ENCODE assay signal across 16 cellular contexts in the genomic region with DNA sequence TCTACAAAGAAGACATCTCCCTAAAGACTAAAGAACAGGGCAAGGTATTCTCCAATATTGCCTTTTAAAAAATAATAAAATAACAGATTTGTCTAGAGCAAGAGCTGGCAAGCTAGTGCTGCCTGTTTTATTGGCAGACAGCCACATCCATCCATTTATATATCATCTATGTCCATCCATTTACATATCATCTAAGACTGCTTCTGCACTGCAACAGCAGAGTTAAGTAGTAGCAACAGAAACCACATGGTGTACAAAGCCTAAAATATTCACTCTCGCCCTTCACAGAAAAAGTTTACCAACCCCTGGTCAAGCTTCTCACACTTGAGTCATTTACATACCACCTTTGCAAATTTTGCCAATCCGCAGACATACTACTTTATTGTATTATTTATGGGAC.
DNase-seq lines count a peak whose midpoint lies in the region; ATAC-seq, FAIRE-seq and TF ChIP-seq lines count a peak whose summit lies in the region.
"Had no signal": no experiment of that assay in that cellular context is flagged by ENCODE, and none has a peak within 500 bp of the region (broad histone marks: within the 10 kb centered on the region; RNA-seq: fewer than 3 reads in every experiment).

No MANE protein-coding gene starts in this region.

- H3K4me1 ChIP-seq in HepG2 (ENCODE audit: insufficient read depth, low read length) (peaks cover 25% of the 10 kb centered on the region), right lobe of liver (peaks cover 0 to 33% (median 11%) of the 10 kb centered on the region in 4 donors)
- H3K4me1 ChIP-seq: Caco-2 had no signal

- no peaks in the 10 kb centered on the region for H3K9me3 ChIP-seq in HepG2 (ENCODE audit: low read length)
- H3K9me3 ChIP-seq in right lobe of liver, result no peaks in the 10 kb centered on the region
- H3K9me3 ChIP-seq: Caco-2 had no signal

- no peak for TF ChIP-seq EP300 in HepG2 (IDR thresholded peaks at IDR 0.05; ENCODE audit: low read depth in 2 of 2, low read length in 2 of 2)
- no peak for TF ChIP-seq EP300 in HepG2 (CRISPR knock-in tag; IDR thresholded peaks at IDR 0.05; ENCODE audit: borderline replicate concordance)

- no peak for TF ChIP-seq CTCF in activated CD8-positive, alpha-beta T cell treated with anti-CD3 and anti-CD28 coated beads for 36 hours (IDR thresholded peaks at IDR 0.05)
- no peak for TF ChIP-seq CTCF in HepG2 (CRISPR knock-in tag; IDR thresholded peaks at IDR 0.05)
- TF ChIP-seq CTCF in right lobe of liver (IDR thresholded peaks at IDR 0.05), result no peak
- no peak for TF ChIP-seq CTCF in WTC11 (IDR thresholded peaks at IDR 0.05)
- TF ChIP-seq CTCF in GM13976 (IDR thresholded peaks at IDR 0.05; ENCODE audit: borderline replicate concordance, control extremely low read depth, extremely low read depth, insufficient read depth, missing control alignments), result no peak

- H3K9ac ChIP-seq in HepG2 (ENCODE audit: insufficient read depth, low read depth, low read length), result no peak overlapping the region

- no peak for ATAC-seq in activated CD8-positive, alpha-beta T cell treated with anti-CD3 and anti-CD28 coated beads for 36 hours
- no peak for ATAC-seq in activated CD8-positive, alpha-beta T cell treated with anti-CD3 and anti-CD28 coated beads, Interleukin-2, amount 10 ng/mL, durations not matched to agents 7 days and 5 days
- no peak for ATAC-seq in HepG2
- ATAC-seq in right lobe of liver, result no peak
- no peak for ATAC-seq in WTC11
- ATAC-seq in stimulated activated naive B cell treated with anti-CD40 and anti-IgM and Interleukin-4, amounts not matched to agents 10 μg/mL and 1 μg/mL and 100 μg/mL, for 72 hours (replicated peaks), result no peak
- ATAC-seq: CD8-positive, alpha-beta T cell; GM12878; GM23338 had no signal

- POLR2A ChIA-PET in activated CD8-positive, alpha-beta T cell treated with anti-CD3 and anti-CD28 coated beads for 36 hours (lab: Charles Lee), result interaction anchor here (0.9 to 1.6 kb wide), 2 partner anchors 11 to 42 kb away, joined by 3 to 4 read pairs; no protein-coding TSS in a partner anchor
- POLR2A ChIA-PET in activated CD8-positive, alpha-beta T cell treated with anti-CD3 and anti-CD28 coated beads, Interleukin-2, amount 10 ng/mL, durations not matched to agents 7 days and 5 days (lab: Charles Lee), result no interaction called here
- POLR2A ChIA-PET in HepG2 (lab: Yijun Ruan, JAX), result no interaction called here
- POLR2A ChIA-PET in WTC11 (lab: Charles Lee), result interaction anchor here (0.6 kb wide), 1 partner anchor 169 kb away, joined by 3 read pairs; no protein-coding TSS in a partner anchor

- H3K4me3 ChIP-seq in HepG2 (replicated peaks in 1 of 3; ENCODE audit: insufficient read depth in 1 of 3, low read depth in 2 of 3, low read length in 3 of 3) (no peak overlapping the region), right lobe of liver (no peak overlapping the region)
- H3K4me3 ChIP-seq: GM12878, GM23338 had no signal

- BruUV-seq in HepG2 (replicated peaks; lab: Mats Ljungman, UMichigan), result no TSS peak

- peak overlapping the region; percentile 16 for H3K27ac Mint-ChIP-seq in activated CD8-positive, alpha-beta T cell treated with anti-CD3 and anti-CD28 coated beads for 36 hours
- H3K27ac Mint-ChIP-seq in activated CD8-positive, alpha-beta T cell treated with anti-CD3 and anti-CD28 coated beads, Interleukin-2, amount 10 ng/mL, durations not matched to agents 7 days and 5 days, result no peak overlapping the region
- peak overlapping the region; percentile 85; the same call in 1 of the 2 replicates for H3K27ac Mint-ChIP-seq in WTC11
- H3K27ac Mint-ChIP-seq in stimulated activated naive B cell treated with anti-CD40 and anti-IgM and Interleukin-4, amounts not matched to agents 10 μg/mL and 1 μg/mL and 100 μg/mL, for 72 hours, result peak overlapping the region; percentile 27
- H3K27ac Mint-ChIP-seq: CD8-positive, alpha-beta T cell; GM23338 had no signal

- no peak for TF ChIP-seq RAD21 in HepG2 (CRISPR knock-in tag; IDR thresholded peaks at IDR 0.05)

- H3K36me3 ChIP-seq in HepG2 (replicated peaks in 1 of 2; ENCODE audit: control insufficient read depth in 1 of 2, insufficient read depth in 2 of 2, low read length in 2 of 2) (peaks cover 63 to 86% of the 10 kb centered on the region in 2 experiments), right lobe of liver (peaks cover 0 to 14% (median 6%) of the 10 kb centered on the region in 4 donors)

- FAIRE-seq in HepG2 (lab: Jason Lieb, UNC), result no peak
- FAIRE-seq: GM12878 had no signal

- no peaks in the 10 kb centered on the region for H3K27me3 Mint-ChIP-seq in activated CD8-positive, alpha-beta T cell treated with anti-CD3 and anti-CD28 coated beads for 36 hours
- no peaks in the 10 kb centered on the region for H3K27me3 Mint-ChIP-seq in activated CD8-positive, alpha-beta T cell treated with anti-CD3 and anti-CD28 coated beads, Interleukin-2, amount 10 ng/mL, durations not matched to agents 7 days and 5 days (ENCODE audit: low read depth)
- no peaks in the 10 kb centered on the region for H3K27me3 Mint-ChIP-seq in WTC11 (ENCODE audit: low read depth)
- no peaks in the 10 kb centered on the region for H3K27me3 Mint-ChIP-seq in stimulated activated naive B cell treated with anti-CD40 and anti-IgM and Interleukin-4, amounts not matched to agents 10 μg/mL and 1 μg/mL and 100 μg/mL, for 72 hours

- H3K4me3 Mint-ChIP-seq in activated CD8-positive, alpha-beta T cell treated with anti-CD3 and anti-CD28 coated beads for 36 hours, result no peak overlapping the region
- H3K4me3 Mint-ChIP-seq in activated CD8-positive, alpha-beta T cell treated with anti-CD3 and anti-CD28 coated beads, Interleukin-2, amount 10 ng/mL, durations not matched to agents 7 days and 5 days, result no peak overlapping the region
- H3K4me3 Mint-ChIP-seq in WTC11, result no peak overlapping the region
- H3K4me3 Mint-ChIP-seq in stimulated activated naive B cell treated with anti-CD40 and anti-IgM and Interleukin-4, amounts not matched to agents 10 μg/mL and 1 μg/mL and 100 μg/mL, for 72 hours, result no peak overlapping the region
- H3K4me3 Mint-ChIP-seq: CD8-positive, alpha-beta T cell; GM23338 had no signal

- CTCF ChIA-PET in activated CD8-positive, alpha-beta T cell treated with anti-CD3 and anti-CD28 coated beads for 36 hours (lab: Charles Lee), result interaction anchor here (2.0 to 8.6 kb wide), 2 partner anchors 50 to 161 kb away, joined by 9 to 79 read pairs; no protein-coding TSS in a partner anchor
- CTCF ChIA-PET in activated CD8-positive, alpha-beta T cell treated with anti-CD3 and anti-CD28 coated beads, Interleukin-2, amount 10 ng/mL, durations not matched to agents 7 days and 5 days (lab: Charles Lee), result interaction anchor here (1.3 to 4.0 kb wide), 3 partner anchors 17 to 161 kb away, joined by 3 to 27 read pairs (median 8); no protein-coding TSS in a partner anchor
- CTCF ChIA-PET in HepG2 (lab: Yijun Ruan, JAX; ENCODE audit: low intra/inter-chr PET ratio, low total read pairs) (no interaction called here), WTC11 (lab: Charles Lee) (interaction anchor here (1.5 to 6.6 kb wide), 2 partner anchors 17 to 161 kb away, joined by 4 to 37 read pairs; no protein-coding TSS in a partner anchor)

- TF ChIP-seq POLR2A in HepG2 (IDR thresholded peaks at IDR 0.05; ENCODE audit: insufficient read depth in 1 of 2, low read depth in 2 of 2, low read length in 2 of 2) (no peak), right lobe of liver (IDR thresholded peaks at IDR 0.05) (no peak)

- H3K27ac ChIP-seq in HepG2 (ENCODE audit: extremely low read length, insufficient read depth, low read length), result no peak overlapping the region
- H3K27ac ChIP-seq in right lobe of liver, result no peak overlapping the region
- H3K27ac ChIP-seq: C4-2B had no signal

- H4K20me1 ChIP-seq in HepG2 (ENCODE audit: insufficient read depth, low read length), result peaks cover 10% of the 10 kb centered on the region; the same call in 1 of the 2 replicates

- intact Hi-C loops in activated CD8-positive, alpha-beta T cell treated with anti-CD3 and anti-CD28 coated beads for 36 hours (cut with micrococcal nuclease), result no loop called here
- intact Hi-C loops in HepG2 (cut with micrococcal nuclease; ENCODE audit: unreplicated experiment), result no loop called here
- intact Hi-C loops in right lobe of liver (cut with DNase I), result no loop called here

- 96% methylated on average over 2 of the region's 2 CpGs for WGBS in HepG2 (ENCODE audit: low lambda C conversion rate)
- 89% methylated on average over 2 of the region's 2 CpGs for WGBS in right lobe of liver (ENCODE audit: insufficient coverage, low coverage, low lambda C conversion rate, missing lambda C conversion rate)

- no peak overlapping the region for H3K4me2 ChIP-seq in HepG2 (ENCODE audit: low read depth, low read length)
- H3K4me2 ChIP-seq: GM23338 had no signal

- H3K36me3 Mint-ChIP-seq in activated CD8-positive, alpha-beta T cell treated with anti-CD3 and anti-CD28 coated beads for 36 hours (ENCODE audit: low read depth), result peaks cover 38% of the 10 kb centered on the region
- H3K36me3 Mint-ChIP-seq in activated CD8-positive, alpha-beta T cell treated with anti-CD3 and anti-CD28 coated beads, Interleukin-2, amount 10 ng/mL, durations not matched to agents 7 days and 5 days (ENCODE audit: low read depth), result peaks cover 63% of the 10 kb centered on the region
- peaks cover 84% of the 10 kb centered on the region for H3K36me3 Mint-ChIP-seq in WTC11
- H3K36me3 Mint-ChIP-seq in stimulated activated naive B cell treated with anti-CD40 and anti-IgM and Interleukin-4, amounts not matched to agents 10 μg/mL and 1 μg/mL and 100 μg/mL, for 72 hours, result peaks cover 43 to 64% of the 10 kb centered on the region in 2 donors

- no peak for DNase-seq in activated CD8-positive, alpha-beta T cell treated with anti-CD3 and anti-CD28 coated beads for 36 hours
- no peak for DNase-seq in activated CD8-positive, alpha-beta T cell treated with anti-CD3 and anti-CD28 coated beads, Interleukin-2, amount 10 ng/mL, durations not matched to agents 7 days and 5 days
- no peak for DNase-seq in HepG2 (ENCODE audit: low spot score)
- no peak for DNase-seq in right lobe of liver
- DNase-seq in WTC11 (ENCODE audit: low spot score), result no peak
- no peak for DNase-seq in stimulated activated naive B cell treated with anti-CD40 and anti-IgM and Interleukin-4, amounts not matched to agents 10 μg/mL and 1 μg/mL and 100 μg/mL, for 72 hours
- DNase-seq in NOMO-1 treated with DMSO at 0.1 percent for 48 hours (lab: John Stamatoyannopoulos, UW; ENCODE audit: unreplicated experiment), result no peak
- no peak for DNase-seq in GM13976 (ENCODE audit: low spot score)
- DNase-seq: ACHN; Caco-2; CD8-positive, alpha-beta T cell; H7; IMR-90 had no signal

- H3K27me3 ChIP-seq in HepG2 (ENCODE audit: control insufficient read depth in 1 of 2, insufficient read depth in 2 of 2, low read length in 2 of 2), result no peaks in the 10 kb centered on the region
- no peaks in the 10 kb centered on the region for H3K27me3 ChIP-seq in right lobe of liver

- no peaks in the 10 kb centered on the region for H3K9me3 Mint-ChIP-seq in activated CD8-positive, alpha-beta T cell treated with anti-CD3 and anti-CD28 coated beads for 36 hours
- H3K9me3 Mint-ChIP-seq in activated CD8-positive, alpha-beta T cell treated with anti-CD3 and anti-CD28 coated beads, Interleukin-2, amount 10 ng/mL, durations not matched to agents 7 days and 5 days (ENCODE audit: insufficient read depth), result no peaks in the 10 kb centered on the region
- no peaks in the 10 kb centered on the region for H3K9me3 Mint-ChIP-seq in WTC11
- no peaks in the 10 kb centered on the region for H3K9me3 Mint-ChIP-seq in stimulated activated naive B cell treated with anti-CD40 and anti-IgM and Interleukin-4, amounts not matched to agents 10 μg/mL and 1 μg/mL and 100 μg/mL, for 72 hours
- H3K9me3 Mint-ChIP-seq: CD8-positive, alpha-beta T cell; GM23338 had no signal

- H2AFZ ChIP-seq in HepG2 (ENCODE audit: low read length), result no peak overlapping the region
- H2AFZ ChIP-seq: GM23338 had no signal

- H3K4me1 Mint-ChIP-seq in activated CD8-positive, alpha-beta T cell treated with anti-CD3 and anti-CD28 coated beads for 36 hours (ENCODE audit: low read depth), result no peaks in the 10 kb centered on the region
- peaks cover 14% of the 10 kb centered on the region for H3K4me1 Mint-ChIP-seq in activated CD8-positive, alpha-beta T cell treated with anti-CD3 and anti-CD28 coated beads, Interleukin-2, amount 10 ng/mL, durations not matched to agents 7 days and 5 days (ENCODE audit: low read depth)
- no peaks in the 10 kb centered on the region for H3K4me1 Mint-ChIP-seq in WTC11
- peaks cover 2 to 22% of the 10 kb centered on the region in 2 donors for H3K4me1 Mint-ChIP-seq in stimulated activated naive B cell treated with anti-CD40 and anti-IgM and Interleukin-4, amounts not matched to agents 10 μg/mL and 1 μg/mL and 100 μg/mL, for 72 hours

- peaks cover 6% of the 10 kb centered on the region for H3K79me2 ChIP-seq in HepG2 (ENCODE audit: insufficient read depth, low read length)

- in situ Hi-C loops in HepG2 (cut with HindIII; ENCODE audit: extremely low pct_ligation_motif_present, low pct_unique_long_range_greater_than_20kb) (no loop called here), GM13976 (cut with MboI; ENCODE audit: low sequenced_read_pairs, unreplicated experiment) (no loop called here)

Comparison
In these comparisons a context has a peak if more than half of its experiments do, and no peak if none do; other contexts are left out.
1. POLR2A ChIA-PET loops: an anchor here in activated CD8-positive, alpha-beta T cell treated with anti-CD3 and anti-CD28 coated beads for 36 hours (0.9 to 1.6 kb wide) and WTC11 (0.6 kb wide); none called in activated CD8-positive, alpha-beta T cell treated with anti-CD3 and anti-CD28 coated beads, Interleukin-2, amount 10 ng/mL, durations not matched to agents 7 days and 5 days and HepG2.